8 cellular contexts compared by ENCODE assay signal in the genomic region with DNA sequence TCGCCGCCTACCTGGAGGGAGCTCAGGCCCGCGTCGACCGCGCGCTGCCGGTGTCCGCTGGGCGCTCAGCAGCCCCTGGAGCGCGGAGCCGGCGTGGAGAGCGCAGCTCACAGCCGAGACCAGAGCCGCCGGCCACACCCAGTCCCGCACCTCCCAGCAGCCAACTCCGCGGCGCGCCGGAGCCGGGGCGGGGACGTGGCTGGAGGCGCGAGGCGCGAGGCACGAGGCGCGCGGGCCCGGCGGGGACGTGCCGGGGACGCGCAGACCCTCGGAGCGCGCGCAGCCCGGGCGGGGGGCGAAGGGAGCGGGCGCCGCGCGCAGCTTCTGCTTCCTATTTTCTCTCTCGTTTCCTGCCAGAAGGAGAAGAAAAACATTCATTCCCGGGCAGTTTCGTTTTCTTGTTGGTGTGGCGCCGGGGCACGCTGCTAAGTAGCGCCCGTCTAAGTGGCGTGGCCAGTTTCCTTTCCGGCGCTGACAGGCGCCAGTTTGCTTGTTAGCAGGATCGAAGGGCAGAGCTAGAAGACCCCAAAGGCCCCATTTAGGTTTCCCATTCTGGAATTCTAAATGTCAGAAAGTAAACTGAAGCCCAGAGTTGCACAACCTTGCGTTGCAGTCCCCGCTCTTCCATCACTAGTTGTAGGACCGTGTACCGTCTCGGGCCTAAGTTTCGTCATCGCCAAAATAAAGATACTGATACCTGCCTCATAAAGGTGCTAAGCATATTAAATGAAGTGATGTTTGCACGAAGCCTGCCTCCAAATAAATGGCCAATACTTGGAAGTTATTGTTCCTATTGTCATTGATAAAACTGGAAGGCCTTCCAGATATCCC. TPM values are rescaled to one million over a fixed set of nuclear protein-coding genes. Genes with fewer than 3 reads are reported as not detected.
A peak's percentile ranks its signal among the peaks of the same experiment; 100 is the strongest.
DNase-seq lines count a peak whose midpoint lies in the region; ATAC-seq and TF ChIP-seq lines count a peak whose summit lies in the region.

TSS of gene GNB4 (minus strand) at position 136 of the 831 bp plus-strand sequence. CDS start 25,270 bp downstream, outside the sequence.

- H3K4me1 ChIP-seq in BLaER1 treated with 17β-estradiol and CSF1 and Interleukin-3, amounts not matched to agents 10 nM and 100 nM: peaks cover 25 to 49% (median 33%) of the 10 kb centered on the region in 10 experiments
- H3K4me1 ChIP-seq in duodenal mucosa (ENCODE audit: control insufficient read depth in 1 of 2, insufficient read depth in 2 of 2, low read length in 2 of 2): peaks cover 4 to 5% of the 10 kb centered on the region in 2 donors
- peaks cover 4 to 12% (median 11%) of the 10 kb centered on the region in 4 donors for H3K4me1 ChIP-seq in liver (ENCODE audit: control insufficient read depth in 4 of 4, insufficient read depth in 4 of 4, low read length in 3 of 4)

- peaks cover 12 to 34% (median 29%) of the 10 kb centered on the region in 11 experiments; a peak in 16 of 22 replicates for H4K20me1 ChIP-seq in BLaER1 treated with 17β-estradiol and CSF1 and Interleukin-3, amounts not matched to agents 10 nM and 100 nM

- no peaks in the 10 kb centered on the region for H3K27me3 ChIP-seq in BLaER1 treated with 17β-estradiol and CSF1 and Interleukin-3, amounts not matched to agents 10 nM and 100 nM
- peaks cover 3 to 30% of the 10 kb centered on the region in 2 donors for H3K27me3 ChIP-seq in duodenal mucosa (ENCODE audit: control insufficient read depth in 1 of 2, insufficient read depth in 2 of 2, low read length in 2 of 2)
- peaks cover 0 to 9% (median 0%) of the 10 kb centered on the region in 4 donors for H3K27me3 ChIP-seq in liver (ENCODE audit: control insufficient read depth in 4 of 4, insufficient read depth in 4 of 4, low read length in 3 of 4)

- H3K4me2 ChIP-seq in BLaER1 treated with 17β-estradiol and CSF1 and Interleukin-3, amounts not matched to agents 10 nM and 100 nM: peak within 1 kb of the TSS; percentile 76 to 95 (median 87)

- peak within 1 kb of the TSS; percentile 78 to 92 (median 88) for H3K4me3 ChIP-seq in BLaER1 treated with 17β-estradiol and CSF1 and Interleukin-3, amounts not matched to agents 10 nM and 100 nM
- H3K4me3 ChIP-seq in duodenal mucosa (ENCODE audit: low read depth in 1 of 2, low read length in 2 of 2): peak within 1 kb of the TSS; percentile 67 to 72
- peak within 1 kb of the TSS; percentile 49 to 67 (median 57) for H3K4me3 ChIP-seq in liver (ENCODE audit: low read depth in 1 of 3, low read length in 3 of 3)

- peak within 1 kb of the TSS; percentile 87 to 96 (median 91) for H3K27ac ChIP-seq in BLaER1 treated with 17β-estradiol and CSF1 and Interleukin-3, amounts not matched to agents 10 nM and 100 nM
- peak within 1 kb of the TSS; percentile 76 for H3K27ac ChIP-seq in duodenal mucosa (ENCODE audit: low read depth, low read length)
- H3K27ac ChIP-seq in liver (ENCODE audit: low read depth in 1 of 2, low read length in 2 of 2): peak within 1 kb of the TSS; percentile 76 to 88

- peak within 1 kb of the TSS; percentile 85 to 95 (median 93) for H3K9ac ChIP-seq in BLaER1 treated with 17β-estradiol and CSF1 and Interleukin-3, amounts not matched to agents 10 nM and 100 nM
- H3K9ac ChIP-seq in duodenal mucosa (ENCODE audit: low read depth in 1 of 2, low read length in 2 of 2): peak within 1 kb of the TSS; percentile 7 to 58
- peak within 1 kb of the TSS in 1 of 2 donors; percentile 83 for H3K9ac ChIP-seq in liver (ENCODE audit: low read depth in 1 of 2, low read length in 2 of 2)

- TF ChIP-seq POLR2A in GM19099 (IDR thresholded peaks at IDR 0.05; ENCODE audit: extremely low read depth, insufficient read length, low read depth): peak; percentile 38

- no peaks in the 10 kb centered on the region for H3K9me3 ChIP-seq in BLaER1 treated with 17β-estradiol and CSF1 and Interleukin-3, amounts not matched to agents 10 nM and 100 nM (replicated peaks in 1 of 11)
- no peaks in the 10 kb centered on the region for H3K9me3 ChIP-seq in duodenal mucosa (ENCODE audit: control insufficient read depth in 1 of 2, low read length in 2 of 2)
- peaks cover 0 to 1% (median 0%) of the 10 kb centered on the region in 4 donors for H3K9me3 ChIP-seq in liver (ENCODE audit: control insufficient read depth in 4 of 4, low read length in 3 of 4)

- no peak for TF ChIP-seq RAD21 in liver (IDR thresholded peaks at IDR 0.05)

- 7% methylated on average over 75 of the region's 75 CpGs for WGBS in liver

- DNase-seq in NCI-H446 (lab: John Stamatoyannopoulos, UW): peak; percentile 68 to 88
- DNase-seq in activated CD4-positive, alpha-beta T cell treated with anti-CD3 and anti-CD28 coated beads for 1 hour: peak; percentile 10
- peak; percentile 18 for DNase-seq in stimulated activated CD4-positive, alpha-beta T cell treated with anti-CD3 and anti-CD28 coated beads, Interleukin-4, amount 100 ng/mL, for 24 hours

- no peak for TF ChIP-seq CTCF in liver (IDR thresholded peaks at IDR 0.05; ENCODE audit: low read depth, low read length, missing input control)

- ATAC-seq in HG03342 (IDR thresholded peaks at IDR 0.05; ENCODE audit: unreplicated experiment): peak; percentile 78

- H3K36me3 ChIP-seq in BLaER1 treated with 17β-estradiol and CSF1 and Interleukin-3, amounts not matched to agents 10 nM and 100 nM: peaks cover 0 to 15% (median 10%) of the 10 kb centered on the region in 11 experiments; a peak in 12 of 22 replicates
- H3K36me3 ChIP-seq in duodenal mucosa (ENCODE audit: control insufficient read depth in 1 of 2, insufficient read depth in 2 of 2, low read length in 2 of 2): no peaks in the 10 kb centered on the region
- no peaks in the 10 kb centered on the region for H3K36me3 ChIP-seq in liver (ENCODE audit: control insufficient read depth in 4 of 4, insufficient read depth in 3 of 4, low read depth in 1 of 4, low read length in 3 of 4)

TF ChIP-seq in liver, 16 proteins besides CTCF, POLR2A, EP300 and RAD21:
- TF ChIP-seq YY1 (IDR thresholded peaks at IDR 0.05) (peak; percentile 35), JUND (IDR thresholded peaks at IDR 0.05) (no peak)

RNA-seq across cellular contexts. Expression of gene GNB4, which starts in this region (rescaled TPM):
- total RNA-seq in liver: 10 to 100 TPM in 1 of 2 donors, 1 to 10 TPM in 1; 7.8 to 19.9 TPM
- polyA plus RNA-seq in liver: 1 to 10 TPM; 1.9 to 2.5 TPM

Comparison
In these comparisons a context has a peak if more than half of its experiments do, and no peak if none do; other contexts are left out.
1. Peak in every context shown above with its lines: DNase-seq, ATAC-seq, H3K4me3 ChIP-seq and H3K27ac ChIP-seq.
2. DNase-seq: peak in every context shown above with its lines; median percentile 78 in NCI-H446; 18 in stimulated activated CD4-positive, alpha-beta T cell treated with anti-CD3 and anti-CD28 coated beads, Interleukin-4, amount 100 ng/mL, for 24 hours; 10 in activated CD4-positive, alpha-beta T cell treated with anti-CD3 and anti-CD28 coated beads for 1 hour.